In the genomic region with DNA sequence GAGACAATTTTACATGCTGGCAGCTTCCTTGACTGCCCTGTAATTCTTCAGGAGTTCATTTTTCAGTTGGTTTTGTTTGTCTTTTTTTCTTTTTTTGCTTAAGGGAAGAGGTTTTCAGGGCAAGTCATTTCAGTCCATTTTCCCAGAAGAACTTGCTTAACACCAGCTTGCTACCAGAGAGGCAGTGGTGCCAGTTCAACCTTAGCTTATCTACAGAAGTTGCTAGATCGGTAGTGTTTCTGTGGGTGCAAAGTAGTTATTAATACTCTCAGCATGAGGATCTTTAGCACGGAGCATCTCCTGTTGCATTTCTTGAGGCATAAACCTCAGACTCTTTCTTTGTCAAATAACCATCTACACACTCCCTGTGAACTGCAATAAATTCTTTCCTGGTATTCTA, we compare ENCODE assay signal across 8 cellular contexts. TPM values are rescaled to one million over a fixed set of nuclear protein-coding genes. Genes with fewer than 3 reads are reported as not detected.
DNase-seq lines count a peak whose midpoint lies in the region; ATAC-seq and TF ChIP-seq lines count a peak whose summit lies in the region.

No MANE protein-coding gene starts in this region.

- POLR2A ChIA-PET in naive thymus-derived CD8-positive, alpha-beta T cell (lab: Charles Lee): no interaction called here

- TF ChIP-seq CTCF in HFFc6 (IDR thresholded peaks at IDR 0.05) (no peak), brain (conservative IDR thresholded peaks at IDR 0.05) (no peak)

- H3K4me3 Mint-ChIP-seq in HFFc6: peak overlapping the region; percentile 97
- H3K4me3 Mint-ChIP-seq in brain: peak overlapping the region; percentile 95 to 99 (median 97)
- peak overlapping the region; percentile 89 to 98 (median 94) for H3K4me3 Mint-ChIP-seq in naive thymus-derived CD8-positive, alpha-beta T cell

- H3K27me3 Mint-ChIP-seq in HFFc6 (ENCODE audit: insufficient read depth) (no peaks in the 10 kb centered on the region), brain (peaks cover 12% of the 10 kb centered on the region)
- H3K27me3 Mint-ChIP-seq in naive thymus-derived CD8-positive, alpha-beta T cell: no peaks in the 10 kb centered on the region

- peak; percentile 25 to 37 for DNase-seq in AML-193 (lab: John Stamatoyannopoulos, UW)
- no peak for DNase-seq in HFFc6
- peak in 1 of 10 donors; percentile 3 for DNase-seq in naive thymus-derived CD8-positive, alpha-beta T cell
- DNase-seq in dedifferentiated amniotic fluid mesenchymal stem cell (ENCODE audit: extremely low spot score): no peak
- DNase-seq in NCI-H748 (lab: John Stamatoyannopoulos, UW; ENCODE audit: unreplicated experiment): no peak

- no peaks in the 10 kb centered on the region for H3K36me3 Mint-ChIP-seq in HFFc6 (ENCODE audit: low read depth)
- H3K36me3 Mint-ChIP-seq in brain: no peaks in the 10 kb centered on the region
- H3K36me3 Mint-ChIP-seq in naive thymus-derived CD8-positive, alpha-beta T cell: peaks cover 0 to 5% (median 0%) of the 10 kb centered on the region in 3 donors

- H3K9me3 Mint-ChIP-seq in HFFc6: peaks cover 7% of the 10 kb centered on the region
- peaks cover 2 to 17% (median 10%) of the 10 kb centered on the region in 5 experiments for H3K9me3 Mint-ChIP-seq in brain
- H3K9me3 Mint-ChIP-seq in naive thymus-derived CD8-positive, alpha-beta T cell: peaks cover 0 to 9% (median under 1%) of the 10 kb centered on the region in 9 donors

- H3K4me1 Mint-ChIP-seq in HFFc6 (ENCODE audit: low read depth): peaks cover 20% of the 10 kb centered on the region
- peaks cover 25% of the 10 kb centered on the region for H3K4me1 Mint-ChIP-seq in brain
- peaks cover 21 to 37% (median 30%) of the 10 kb centered on the region in 4 donors for H3K4me1 Mint-ChIP-seq in naive thymus-derived CD8-positive, alpha-beta T cell

- H3K27ac Mint-ChIP-seq in HFFc6 (no peak overlapping the region; the same call in 1 of the 2 replicates), brain (peak overlapping the region in 2 of 5 experiments; percentile 11 to 29)
- peak overlapping the region in 8 of 10 donors; percentile 60 to 99 (median 94) for H3K27ac Mint-ChIP-seq in naive thymus-derived CD8-positive, alpha-beta T cell

- no peak for ATAC-seq in naive thymus-derived CD8-positive, alpha-beta T cell
- no peak for ATAC-seq in HG02763 (IDR thresholded peaks at IDR 0.05; ENCODE audit: unreplicated experiment)
- no peak for ATAC-seq in HG03565 (IDR thresholded peaks at IDR 0.05; ENCODE audit: unreplicated experiment)

RNA-seq across cellular contexts. Expression of gene SPEF2, which starts 1.1 kb away (rescaled TPM):
- total RNA-seq in HFFc6 (2021; fragmentation: NEBNext Ultra II Directional; extraction: Animal tissue kit (Norgen Biotek cat#: 25700)): 1 to 10 TPM; 1.5 to 4.0 (median 2.3) TPM
- 0.19 TPM for polyA plus RNA-seq in brain (ENCODE audit: insufficient read depth, low read depth, low replicate concordance)
- 10 to 100 TPM; 13.2 to 13.7 TPM for total RNA-seq in naive thymus-derived CD8-positive, alpha-beta T cell
- polyA plus RNA-seq in naive thymus-derived CD8-positive, alpha-beta T cell: 10 to 100 TPM in 2 of 3 donors, 1 to 10 TPM in 1; 9.9 to 10.9 (median 10.6) TPM

Comparison
In these comparisons a context has a peak if more than half of its experiments do, and no peak if none do; other contexts are left out.
1. DNase-seq: peak in AML-193 (2 of 2); none in HFFc6 (single experiment), dedifferentiated amniotic fluid mesenchymal stem cell (single experiment) and NCI-H748 (single experiment).
2. Peak in every context shown above with its lines, with median percentiles within 50 percentile points of each other: H3K4me3 Mint-ChIP-seq.